Comparison of ENCODE assay signal across 8 cellular contexts in genomic region chr1:58249729-58250586, GRCh38.
DNase-seq lines count a peak whose midpoint lies in the region; ATAC-seq and TF ChIP-seq lines count a peak whose summit lies in the region.

No MANE protein-coding gene starts in this region.

- H3K27me3 ChIP-seq in duodenal mucosa (ENCODE audit: control insufficient read depth in 1 of 2, insufficient read depth in 2 of 2, low read length in 2 of 2) (peaks cover 18 to 20% of the 10 kb centered on the region in 2 donors), liver (ENCODE audit: control insufficient read depth in 4 of 4, insufficient read depth in 4 of 4, low read length in 3 of 4) (peaks cover 0 to 8% (median 6%) of the 10 kb centered on the region in 4 donors), thoracic aorta (replicated peaks; ENCODE audit: insufficient read depth) (no peaks in the 10 kb centered on the region)

- H3K27ac ChIP-seq in duodenal mucosa (ENCODE audit: low read depth, low read length): no peak overlapping the region
- H3K27ac ChIP-seq in liver (ENCODE audit: low read depth in 1 of 2, low read length in 2 of 2): no peak overlapping the region
- no peak overlapping the region for H3K27ac ChIP-seq in thoracic aorta

- H3K9me3 ChIP-seq in duodenal mucosa (ENCODE audit: control insufficient read depth in 1 of 2, low read length in 2 of 2) (no peaks in the 10 kb centered on the region), liver (ENCODE audit: control insufficient read depth in 4 of 4, low read length in 3 of 4) (no peaks in the 10 kb centered on the region), thoracic aorta (no peaks in the 10 kb centered on the region)

- H3K4me1 ChIP-seq in duodenal mucosa (ENCODE audit: control insufficient read depth in 1 of 2, insufficient read depth in 2 of 2, low read length in 2 of 2): no peaks in the 10 kb centered on the region
- peaks cover 3 to 23% (median 18%) of the 10 kb centered on the region in 4 donors for H3K4me1 ChIP-seq in liver (ENCODE audit: control insufficient read depth in 4 of 4, insufficient read depth in 4 of 4, low read length in 3 of 4)
- peaks cover 0 to 19% of the 10 kb centered on the region in 2 donors for H3K4me1 ChIP-seq in thoracic aorta (ENCODE audit: control insufficient read depth in 1 of 2, low read depth in 2 of 2)

- ATAC-seq in thoracic aorta (ENCODE audit: insufficient number of reproducible peaks, low FRiP score, low read depth): no peak
- no peak for ATAC-seq in HG03442 (IDR thresholded peaks at IDR 0.05; ENCODE audit: unreplicated experiment)

- 2% methylated on average over 82 of the region's 82 CpGs for WGBS in liver

- TF ChIP-seq CTCF in liver (IDR thresholded peaks at IDR 0.05; ENCODE audit: low read depth, low read length, missing input control) (no peak), thoracic aorta (IDR thresholded peaks at IDR 0.05) (no peak)

- H3K36me3 ChIP-seq in duodenal mucosa (ENCODE audit: control insufficient read depth in 1 of 2, insufficient read depth in 2 of 2, low read length in 2 of 2): no peaks in the 10 kb centered on the region
- H3K36me3 ChIP-seq in liver (ENCODE audit: control insufficient read depth in 4 of 4, insufficient read depth in 3 of 4, low read depth in 1 of 4, low read length in 3 of 4): peaks cover 0 to 1% (median 0%) of the 10 kb centered on the region in 4 donors
- no peaks in the 10 kb centered on the region for H3K36me3 ChIP-seq in thoracic aorta

- peak; percentile 49 for TF ChIP-seq RAD21 in liver (IDR thresholded peaks at IDR 0.05)

- peak; percentile 22 for DNase-seq in stimulated activated CD4-positive, alpha-beta T cell treated with anti-CD3 and anti-CD28 coated beads, Interleukin-15, amount 100 ng/mL, for 24 hours
- no peak for DNase-seq in stimulated activated CD4-positive, alpha-beta T cell treated with anti-CD3 and anti-CD28 coated beads, Interleukin-2, amount 100 ng/mL, for 48 hours
- DNase-seq in NCI-H510A treated with DMSO at 0.1 percent for 48 hours (lab: John Stamatoyannopoulos, UW) (peak; percentile 71), thoracic aorta (ENCODE audit: low spot score) (no peak), epidermal melanocyte (ENCODE audit: insufficient read length, low spot score) (no peak)

- no peak overlapping the region for H3K9ac ChIP-seq in duodenal mucosa (ENCODE audit: low read depth in 1 of 2, low read length in 2 of 2)
- H3K9ac ChIP-seq in liver (ENCODE audit: low read depth in 1 of 2, low read length in 2 of 2): no peak overlapping the region

- H3K4me3 ChIP-seq in duodenal mucosa (ENCODE audit: low read depth in 1 of 2, low read length in 2 of 2) (peak overlapping the region; percentile 25 to 27), liver (ENCODE audit: low read depth in 1 of 3, low read length in 3 of 3) (peak overlapping the region; percentile 35 to 55 (median 49)), thoracic aorta (peak overlapping the region; percentile 54)

TF ChIP-seq in liver, 16 proteins besides CTCF, POLR2A, EP300 and RAD21:
- no peak for TF ChIP-seq RXRA (IDR thresholded peaks at IDR 0.05)
- TF ChIP-seq NR2F2 (IDR thresholded peaks at IDR 0.05): no peak
- no peak for TF ChIP-seq EGR1 (IDR thresholded peaks at IDR 0.05; ENCODE audit: low read depth in 2 of 2)
- no peak for TF ChIP-seq FOXA1 (IDR thresholded peaks at IDR 0.05)
- TF ChIP-seq, protein P1, sequence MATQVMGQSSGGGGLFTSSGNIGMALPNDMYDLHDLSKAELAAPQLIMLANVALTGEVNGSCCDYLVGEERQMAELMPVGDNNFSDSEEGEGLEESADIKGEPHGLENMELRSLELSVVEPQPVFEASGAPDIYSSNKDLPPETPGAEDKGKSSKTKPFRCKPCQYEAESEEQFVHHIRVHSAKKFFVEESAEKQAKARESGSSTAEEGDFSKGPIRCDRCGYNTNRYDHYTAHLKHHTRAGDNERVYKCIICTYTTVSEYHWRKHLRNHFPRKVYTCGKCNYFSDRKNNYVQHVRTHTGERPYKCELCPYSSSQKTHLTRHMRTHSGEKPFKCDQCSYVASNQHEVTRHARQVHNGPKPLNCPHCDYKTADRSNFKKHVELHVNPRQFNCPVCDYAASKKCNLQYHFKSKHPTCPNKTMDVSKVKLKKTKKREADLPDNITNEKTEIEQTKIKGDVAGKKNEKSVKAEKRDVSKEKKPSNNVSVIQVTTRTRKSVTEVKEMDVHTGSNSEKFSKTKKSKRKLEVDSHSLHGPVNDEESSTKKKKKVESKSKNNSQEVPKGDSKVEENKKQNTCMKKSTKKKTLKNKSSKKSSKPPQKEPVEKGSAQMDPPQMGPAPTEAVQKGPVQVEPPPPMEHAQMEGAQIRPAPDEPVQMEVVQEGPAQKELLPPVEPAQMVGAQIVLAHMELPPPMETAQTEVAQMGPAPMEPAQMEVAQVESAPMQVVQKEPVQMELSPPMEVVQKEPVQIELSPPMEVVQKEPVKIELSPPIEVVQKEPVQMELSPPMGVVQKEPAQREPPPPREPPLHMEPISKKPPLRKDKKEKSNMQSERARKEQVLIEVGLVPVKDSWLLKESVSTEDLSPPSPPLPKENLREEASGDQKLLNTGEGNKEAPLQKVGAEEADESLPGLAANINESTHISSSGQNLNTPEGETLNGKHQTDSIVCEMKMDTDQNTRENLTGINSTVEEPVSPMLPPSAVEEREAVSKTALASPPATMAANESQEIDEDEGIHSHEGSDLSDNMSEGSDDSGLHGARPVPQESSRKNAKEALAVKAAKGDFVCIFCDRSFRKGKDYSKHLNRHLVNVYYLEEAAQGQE (IDR thresholded peaks at IDR 0.05): no peak
- TF ChIP-seq, protein P2, sequence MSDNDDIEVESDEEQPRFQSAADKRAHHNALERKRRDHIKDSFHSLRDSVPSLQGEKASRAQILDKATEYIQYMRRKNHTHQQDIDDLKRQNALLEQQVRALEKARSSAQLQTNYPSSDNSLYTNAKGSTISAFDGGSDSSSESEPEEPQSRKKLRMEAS (IDR thresholded peaks at IDR 0.05): no peak
- no peak for TF ChIP-seq TAF1 (conservative IDR thresholded peaks at IDR 0.05)
- TF ChIP-seq ZBTB33 (IDR thresholded peaks at IDR 0.05): no peak
- TF ChIP-seq YY1 (IDR thresholded peaks at IDR 0.05): no peak
- no peak for TF ChIP-seq FOXA2 (IDR thresholded peaks at IDR 0.05)
- no peak for TF ChIP-seq HNF4G (IDR thresholded peaks at IDR 0.05)
- no peak for TF ChIP-seq GABPA (IDR thresholded peaks at IDR 0.05 in 1 of 2, conservative IDR thresholded peaks at IDR 0.05 in 1 of 2)
- no peak for TF ChIP-seq HNF4A (conservative IDR thresholded peaks at IDR 0.05)
TF ChIP-seq in liver: peak in this region for 0.

Comparison
In these comparisons a context has a peak if more than half of its experiments do, and no peak if none do; other contexts are left out.
1. DNase-seq: peak in stimulated activated CD4-positive, alpha-beta T cell treated with anti-CD3 and anti-CD28 coated beads, Interleukin-15, amount 100 ng/mL, for 24 hours (single experiment) and NCI-H510A treated with DMSO at 0.1 percent for 48 hours (single experiment); none in stimulated activated CD4-positive, alpha-beta T cell treated with anti-CD3 and anti-CD28 coated beads, Interleukin-2, amount 100 ng/mL, for 48 hours (0 of 2), thoracic aorta (single experiment) and epidermal melanocyte (single experiment).
2. Peak in every context shown above with its lines, with median percentiles within 50 percentile points of each other: H3K4me3 ChIP-seq.